8 cellular contexts compared by ENCODE assay signal in the genomic region with DNA sequence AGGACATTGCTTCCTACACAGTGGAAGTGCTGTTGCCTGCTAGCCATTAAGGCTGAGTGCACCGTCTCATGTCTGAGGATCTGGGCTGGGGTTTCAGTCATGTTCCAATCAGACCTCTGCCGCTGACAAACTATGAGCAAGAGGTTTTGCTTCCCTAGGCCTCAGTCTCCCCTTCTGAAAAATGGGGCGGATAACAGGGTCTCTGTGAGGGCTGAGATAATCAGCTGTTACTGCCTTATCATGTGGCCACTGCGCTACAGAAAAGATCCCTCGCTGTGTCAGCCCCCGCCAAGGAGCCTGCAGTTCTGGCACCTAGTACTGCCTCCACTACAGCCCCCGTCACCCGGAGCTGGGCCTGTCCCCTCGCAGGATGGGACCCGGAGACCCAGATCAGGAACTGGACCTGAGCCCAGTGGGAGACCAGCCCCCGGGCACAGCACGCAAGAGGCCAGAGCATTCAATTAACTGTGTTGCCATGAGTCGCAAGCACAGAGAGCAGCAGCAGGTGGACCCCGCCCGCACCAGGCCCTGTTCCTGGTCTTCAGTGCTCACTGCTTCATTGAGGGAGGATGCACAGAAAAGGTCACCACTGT. TPM values are rescaled to one million over a fixed set of nuclear protein-coding genes. Genes with fewer than 3 reads are reported as not detected.
A peak's percentile ranks its signal among the peaks of the same experiment; 100 is the strongest.
DNase-seq lines count a peak whose midpoint lies in the region; ATAC-seq, FAIRE-seq and TF ChIP-seq lines count a peak whose summit lies in the region.

No MANE protein-coding gene starts in this region.

- H4K20me1 ChIP-seq in astrocyte (ENCODE audit: insufficient read depth, low read length) = no peaks in the 10 kb centered on the region

- no peak for DNase-seq in T-helper 1 cell
- no peak for DNase-seq in astrocyte (ENCODE audit: low read depth)
- peak in 1 of 2 donors; percentile 78 for DNase-seq in left lung
- no peak for DNase-seq in tibial artery
- DNase-seq in activated CD4-positive, CD25-positive, alpha-beta regulatory T cell treated with anti-CD3 and anti-CD28 coated beads, Interleukin-2, amount 50 U/mL, for 72 hours = no peak

- no peak overlapping the region for H2AFZ ChIP-seq in astrocyte (ENCODE audit: low read depth, low read length)

- H3K36me3 Mint-ChIP-seq in T-helper 1 cell treated with Interleukin-12 subunit alpha and Interleukin-12 subunit beta and Interleukin-4 antibody, amounts not matched to agents 30 μg/mL and 1 μg/mL, for 36 hours (ENCODE audit: low read depth) = peaks cover 13% of the 10 kb centered on the region
- H3K36me3 Mint-ChIP-seq in astrocyte (ENCODE audit: low read depth, unreplicated experiment) = peaks cover 16% of the 10 kb centered on the region

- no peaks in the 10 kb centered on the region for H3K27me3 Mint-ChIP-seq in T-helper 1 cell treated with Interleukin-12 subunit alpha and Interleukin-12 subunit beta and Interleukin-4 antibody, amounts not matched to agents 30 μg/mL and 1 μg/mL, for 36 hours (ENCODE audit: low read depth)
- H3K27me3 Mint-ChIP-seq in astrocyte (ENCODE audit: low read depth, unreplicated experiment) = no peaks in the 10 kb centered on the region

- H3K36me3 ChIP-seq in astrocyte (ENCODE audit: insufficient read depth, low read length) (peaks cover 4% of the 10 kb centered on the region), left lung (peaks cover 0 to 31% of the 10 kb centered on the region in 2 donors), tibial artery (peaks cover 0 to 38% (median 6%) of the 10 kb centered on the region in 3 donors)

- no peaks in the 10 kb centered on the region for H3K9me3 Mint-ChIP-seq in T-helper 1 cell treated with Interleukin-12 subunit alpha and Interleukin-12 subunit beta and Interleukin-4 antibody, amounts not matched to agents 30 μg/mL and 1 μg/mL, for 36 hours
- H3K9me3 Mint-ChIP-seq in astrocyte (ENCODE audit: unreplicated experiment) = no peaks in the 10 kb centered on the region

- peak overlapping the region; percentile 73 for H3K27ac Mint-ChIP-seq in T-helper 1 cell treated with Interleukin-12 subunit alpha and Interleukin-12 subunit beta and Interleukin-4 antibody, amounts not matched to agents 30 μg/mL and 1 μg/mL, for 36 hours
- H3K27ac Mint-ChIP-seq in astrocyte (ENCODE audit: unreplicated experiment) = peak overlapping the region; percentile 77

- H3K4me1 ChIP-seq in astrocyte (ENCODE audit: insufficient read depth, low read length) (peaks cover 38% of the 10 kb centered on the region), left lung (peaks cover 19 to 58% of the 10 kb centered on the region in 2 donors), tibial artery (peaks cover 0 to 54% (median 41%) of the 10 kb centered on the region in 4 donors)

- H3K9me3 ChIP-seq in astrocyte (ENCODE audit: insufficient read depth, low read depth, low read length) (no peaks in the 10 kb centered on the region), left lung (no peaks in the 10 kb centered on the region), tibial artery (no peaks in the 10 kb centered on the region)

- H3K9ac ChIP-seq in astrocyte (ENCODE audit: low read length) = peak overlapping the region; percentile 72

- ATAC-seq in left lung = no peak
- ATAC-seq in GM18907 (IDR thresholded peaks at IDR 0.05; ENCODE audit: unreplicated experiment) = no peak
- ATAC-seq in HG02840 (IDR thresholded peaks at IDR 0.05; ENCODE audit: low FRiP score, unreplicated experiment) = no peak

- H3K27ac ChIP-seq in astrocyte (ENCODE audit: low read depth, low read length) (peak overlapping the region; percentile 45), left lung (peak overlapping the region; percentile 92 to 97), tibial artery (peak overlapping the region; percentile 89 to 94)

- H3K4me1 Mint-ChIP-seq in T-helper 1 cell treated with Interleukin-12 subunit alpha and Interleukin-12 subunit beta and Interleukin-4 antibody, amounts not matched to agents 30 μg/mL and 1 μg/mL, for 36 hours (ENCODE audit: low read depth) = peaks cover 40% of the 10 kb centered on the region
- H3K4me1 Mint-ChIP-seq in astrocyte (ENCODE audit: low read depth, unreplicated experiment) = peaks cover 12% of the 10 kb centered on the region

- H3K4me3 ChIP-seq in astrocyte (ENCODE audit: insufficient read depth, low read depth, low read length) (peak overlapping the region; percentile 54), left lung (peak overlapping the region; percentile 45 to 63), tibial artery (peak overlapping the region; percentile 53 to 57)

- peaks cover 57% of the 10 kb centered on the region for H3K79me2 ChIP-seq in astrocyte (ENCODE audit: insufficient read depth, low read length)

- H3K4me3 Mint-ChIP-seq in T-helper 1 cell treated with Interleukin-12 subunit alpha and Interleukin-12 subunit beta and Interleukin-4 antibody, amounts not matched to agents 30 μg/mL and 1 μg/mL, for 36 hours = peak overlapping the region; percentile 72
- peak overlapping the region; percentile 79 for H3K4me3 Mint-ChIP-seq in astrocyte (ENCODE audit: unreplicated experiment)

- no peak for TF ChIP-seq CTCF in astrocyte (IDR thresholded peaks at IDR 0.05; ENCODE audit: insufficient read depth, low read depth, low read length)
- TF ChIP-seq CTCF in left lung (IDR thresholded peaks at IDR 0.05) = no peak
- no peak for TF ChIP-seq CTCF in tibial artery (IDR thresholded peaks at IDR 0.05)

- H3K27me3 ChIP-seq in astrocyte (ENCODE audit: insufficient read depth, low read length) (no peaks in the 10 kb centered on the region), left lung (no peaks in the 10 kb centered on the region), tibial artery (no peaks in the 10 kb centered on the region)

- intact Hi-C loops in left lung (cut with DNase I) = no loop called here
- intact Hi-C loops in tibial artery (cut with DNase I; ENCODE audit: low total_unique reads) = loop anchor here (5.0 kb wide), 1 partner anchor 53 kb away; a partner anchor contains a TSS

- H3K4me2 ChIP-seq in astrocyte (ENCODE audit: low read length) = peak overlapping the region; percentile 87

- FAIRE-seq in astrocyte (lab: Jason Lieb, UNC) = no peak

RNA-seq across cellular contexts. Expression of a gene that starts 3.0 kb away (rescaled TPM):
- total RNA-seq in astrocyte (49.1 and 54.8 TPM in 2 replicates), left lung (10 to 100 TPM; 63.0 to 89.5 TPM)

RNA-seq across cellular contexts. Expression of a gene that starts 6.8 kb away (rescaled TPM):
- total RNA-seq in astrocyte (104 and 116 TPM in 2 replicates), left lung (10 to 100 TPM; 33.8 to 39.3 TPM)

RNA-seq across cellular contexts. Expression of a gene that starts 7.1 kb away (rescaled TPM):
- 29.1 and 32.2 TPM in 2 replicates for total RNA-seq in astrocyte
- total RNA-seq in left lung = 10 to 100 TPM; 35.2 to 43.3 TPM

RNA-seq across cellular contexts. Expression of a gene that starts 19.4 kb away (rescaled TPM):
- total RNA-seq in astrocyte (162 and 172 TPM in 2 replicates), left lung (100 to 1,000 TPM in 1 of 2 donors, 10 to 100 TPM in 1; 96.0 to 133 TPM)

RNA-seq across cellular contexts. Expression of a gene that starts 26.3 kb away (rescaled TPM):
- total RNA-seq in astrocyte = 0.27 and 0.50 TPM in 2 replicates
- total RNA-seq in left lung = 1 to 10 TPM; 2.4 to 6.5 TPM
